ENCODE assay signal across 1 cellular context in genomic region chr2:181891966-181892794, GRCh38.
A peak's percentile ranks its signal among the peaks of the same experiment; 100 is the strongest.
TF ChIP-seq lines count a peak whose summit lies in the region.

No MANE protein-coding gene starts in this region.

TF ChIP-seq in K562, 482 proteins besides CTCF, POLR2A, EP300 and RAD21 (continued from another document and continues in another):
- TF ChIP-seq ZNF511 (CRISPR knock-in tag; IDR thresholded peaks at IDR 0.05) (no peak; the same call in 1 of the 2 replicates), STAG1 (CRISPR knock-in tag; IDR thresholded peaks at IDR 0.05; ENCODE audit: borderline replicate concordance) (no peak), ESRRB (CRISPR knock-in tag; IDR thresholded peaks at IDR 0.05; ENCODE audit: borderline replicate concordance) (no peak), NBN (IDR thresholded peaks at IDR 0.05; ENCODE audit: low read depth) (no peak), TCF7L2 (IDR thresholded peaks at IDR 0.05; ENCODE audit: low read depth, low read length) (no peak), CHD4 (IDR thresholded peaks at IDR 0.05; ENCODE audit: insufficient read depth, insufficient replicate concordance, low read depth, low read length, poor library complexity, severe bottlenecking) (no peak), TEAD2 (tag; IDR thresholded peaks at IDR 0.05) (no peak), SP1 (CRISPR knock-in tag; IDR thresholded peaks at IDR 0.05) (no peak), CEBPG (CRISPR knock-in tag; IDR thresholded peaks at IDR 0.05) (no peak), CEBPG (tag; conservative IDR thresholded peaks at IDR 0.05 in 1 of 2, IDR thresholded peaks at IDR 0.05 in 1 of 2) (no peak), PHF8 (IDR thresholded peaks at IDR 0.05; ENCODE audit: borderline replicate concordance, low read length) (peak; percentile 65; the same call in 1 of the 2 replicates), USF1 (CRISPR knock-in tag; IDR thresholded peaks at IDR 0.05) (no peak), ZMIZ1 (IDR thresholded peaks at IDR 0.05; ENCODE audit: low read depth in 2 of 2, low read length in 2 of 2) (no peak; a peak in 1 of 4 replicates), ZNF785 (CRISPR knock-in tag; IDR thresholded peaks at IDR 0.05) (no peak), U2AF1 (optimal IDR thresholded peaks at IDR 0.05; ENCODE audit: low read depth, low read length) (peak; percentile 75), BRCA1 (IDR thresholded peaks at IDR 0.05) (no peak), BRCA1 (CRISPR knock-in tag; IDR thresholded peaks at IDR 0.05) (no peak), SAP30 (IDR thresholded peaks at IDR 0.05; ENCODE audit: borderline replicate concordance, insufficient read depth, low read depth, low read length, poor library complexity, severe bottlenecking) (peak; percentile 63), ZSCAN29 (IDR thresholded peaks at IDR 0.05) (no peak), NFYB (IDR thresholded peaks at IDR 0.05; ENCODE audit: extremely low read depth, insufficient read length) (no peak), SMAD3 (CRISPR knock-in tag; conservative IDR thresholded peaks at IDR 0.05) (no peak), GABPA (tag; conservative IDR thresholded peaks at IDR 0.05; ENCODE audit: low read depth) (peak; percentile 72), CBX2 (IDR thresholded peaks at IDR 0.05; ENCODE audit: insufficient read depth, low read length, poor library complexity, severe bottlenecking) (no peak), MITF (IDR thresholded peaks at IDR 0.05) (no peak; the same call in 1 of the 2 replicates), MCM5 (IDR thresholded peaks at IDR 0.05; ENCODE audit: low read depth) (no peak), HNRNPK (IDR thresholded peaks at IDR 0.05; ENCODE audit: low read depth, low read length, poor library complexity, severe bottlenecking) (peak; percentile 93), ZBTB12 (CRISPR knock-in tag; IDR thresholded peaks at IDR 0.05) (no peak), POLR2AphosphoS5 (IDR thresholded peaks at IDR 0.05; ENCODE audit: control insufficient read depth, insufficient read depth, low read depth, low read length) (no peak), CEBPB (tag; IDR thresholded peaks at IDR 0.05) (no peak), PCBP2 (IDR thresholded peaks at IDR 0.05; ENCODE audit: low read depth, low read length, poor library complexity, severe bottlenecking) (no peak), TCF3 (CRISPR knock-in tag; IDR thresholded peaks at IDR 0.05) (peak; percentile 21; the same call in 1 of the 2 replicates), MBD2 (IDR thresholded peaks at IDR 0.05; ENCODE audit: borderline replicate concordance, low read depth) (no peak; the same call in 1 of the 2 replicates), FOSL1 (tag; conservative IDR thresholded peaks at IDR 0.05) (peak; percentile 26; the same call in 1 of the 2 replicates), HNRNPLL (IDR thresholded peaks at IDR 0.05; ENCODE audit: low read depth, low read length, poor library complexity, severe bottlenecking) (no peak), FOXJ3 (CRISPR knock-in tag; IDR thresholded peaks at IDR 0.05) (no peak), MEF2D (tag; conservative IDR thresholded peaks at IDR 0.05; ENCODE audit: low read depth) (no peak), ZNF274 (IDR thresholded peaks at IDR 0.05; ENCODE audit: borderline replicate concordance, low read depth, low read length) (no peak), ETS2 (tag; IDR thresholded peaks at IDR 0.05; ENCODE audit: borderline replicate concordance, poor library complexity, severe bottlenecking) (no peak), SIRT6 (IDR thresholded peaks at IDR 0.05; ENCODE audit: low read depth, low read length) (no peak), ZNF655 (CRISPR knock-in tag; IDR thresholded peaks at IDR 0.05) (no peak), STAT6 (CRISPR knock-in tag; IDR thresholded peaks at IDR 0.05) (no peak), CCNT2 (IDR thresholded peaks at IDR 0.05; ENCODE audit: borderline replicate concordance, extremely low read depth, insufficient read length, low read depth, low read length) (peak; percentile 16), JUNB (CRISPR knock-in tag; conservative IDR thresholded peaks at IDR 0.05) (no peak), NFE2 (IDR thresholded peaks at IDR 0.05; ENCODE audit: low read depth) (no peak), MAFG (tag; conservative IDR thresholded peaks at IDR 0.05) (no peak), SNRNP70 (optimal IDR thresholded peaks at IDR 0.05; ENCODE audit: low read depth, low read length) (no peak), ZNF354B (CRISPR knock-in tag; IDR thresholded peaks at IDR 0.05) (no peak), IRF9 (tag; IDR thresholded peaks at IDR 0.05) (no peak), SRSF1 (IDR thresholded peaks at IDR 0.05; ENCODE audit: low read depth, low read length) (no peak), PML (IDR thresholded peaks at IDR 0.05; ENCODE audit: low read length) (no peak; the same call in none of the 2 replicates), ZBTB1 (CRISPR knock-in tag; IDR thresholded peaks at IDR 0.05; ENCODE audit: borderline replicate concordance, low read depth) (peak; percentile 54; the same call in 1 of the 2 replicates), ZNF253 (CRISPR knock-in tag; conservative IDR thresholded peaks at IDR 0.05) (no peak), RB1 (IDR thresholded peaks at IDR 0.05; ENCODE audit: low read depth) (no peak), ZNF140 (CRISPR knock-in tag; IDR thresholded peaks at IDR 0.05) (no peak), CLOCK (CRISPR knock-in tag; IDR thresholded peaks at IDR 0.05; ENCODE audit: borderline replicate concordance) (no peak)
